Comparison of ENCODE assay signal across 33 cellular contexts in genomic region chr20:46832555-46832954, GRCh38.
"Had no signal": no experiment of that assay in that cellular context is flagged by ENCODE, and none has a peak within 500 bp of the region (broad histone marks: within the 10 kb centered on the region; RNA-seq: fewer than 3 reads in every experiment).

No MANE protein-coding gene starts in this region.

- ATAC-seq: activated CD8-positive, alpha-beta memory T cell treated with anti-CD3 and anti-CD28 coated beads, Interleukin-2, amount 10 ng/mL, durations not matched to agents 7 days and 5 days; activated naive CD8-positive, alpha-beta T cell treated with anti-CD3 and anti-CD28 coated beads, Interleukin-2, amount 50 U/mL, for 24 hours; PC-3 had no signal

- H3K4me1 Mint-ChIP-seq: activated B cell treated with CpG ODN at 0.5 μM for 24 hours; activated CD8-positive, alpha-beta memory T cell treated with anti-CD3 and anti-CD28 coated beads, Interleukin-2, amount 10 ng/mL, durations not matched to agents 7 days and 5 days; activated naive CD4-positive, alpha-beta T cell treated with anti-CD3 and anti-CD28 coated beads, Interleukin-2, amount 10 ng/mL, durations not matched to agents 7 days and 5 days; activated naive CD8-positive, alpha-beta T cell treated with anti-CD3 and anti-CD28 coated beads, Interleukin-2, amount 50 U/mL, for 24 hours; brain had no signal

- H3K4me3 Mint-ChIP-seq: activated B cell treated with CpG ODN at 0.5 μM for 24 hours; activated CD4-positive, alpha-beta memory T cell treated with anti-CD3 and anti-CD28 coated beads for 36 hours; activated CD8-positive, alpha-beta memory T cell treated with anti-CD3 and anti-CD28 coated beads, Interleukin-2, amount 10 ng/mL, durations not matched to agents 7 days and 5 days; activated naive CD4-positive, alpha-beta T cell treated with anti-CD3 and anti-CD28 coated beads, Interleukin-2, amount 10 ng/mL, durations not matched to agents 7 days and 5 days; activated naive CD8-positive, alpha-beta T cell; activated naive CD8-positive, alpha-beta T cell treated with anti-CD3 and anti-CD28 coated beads, Interleukin-2, amount 50 U/mL, for 24 hours; brain had no signal

- H3K36me3 ChIP-seq: Peyer's patch, SJSA1 had no signal

- H3K9me3 ChIP-seq: Peyer's patch, SJSA1 had no signal

- DNase-seq: activated B cell treated with CpG ODN at 0.5 μM for 24 hours; activated CD4-positive, alpha-beta memory T cell treated with anti-CD3 and anti-CD28 coated beads for 36 hours; activated CD4-positive, alpha-beta T cell treated with anti-CD3 and anti-CD28 coated beads for 4 hours; activated CD4-positive, alpha-beta T cell treated with anti-CD3 and anti-CD28 coated beads, Interleukin-2, amount 50 U/mL, for 1 hour; activated CD4-positive, CD25-positive, alpha-beta regulatory T cell treated with anti-CD3 and anti-CD28 coated beads, Interleukin-2, amount 50 U/mL, for 72 hours; activated CD8-positive, alpha-beta memory T cell treated with anti-CD3 and anti-CD28 coated beads for 24 hours; activated CD8-positive, alpha-beta memory T cell treated with anti-CD3 and anti-CD28 coated beads, Interleukin-2, amount 10 ng/mL, durations not matched to agents 7 days and 5 days; activated CD8-positive, alpha-beta memory T cell treated with anti-CD3 and anti-CD28 coated beads, Interleukin-2, amount 50 U/mL, for 48 hours; activated effector memory CD4-positive, alpha-beta T cell treated with Interleukin-2 at 50 U/mL for 16 hours; activated naive CD4-positive, alpha-beta T cell treated with anti-CD3 and anti-CD28 coated beads, Interleukin-2, amount 10 ng/mL, durations not matched to agents 7 days and 5 days; activated naive CD8-positive, alpha-beta T cell treated with anti-CD3 and anti-CD28 coated beads, Interleukin-2, amount 50 U/mL, for 24 hours; activated T-cell treated with anti-CD3 and anti-CD28 coated beads, Interleukin-2, amount 50 U/mL, for 48 hours; anterior cingulate cortex; caudate nucleus; cerebellar nuclear complex; NCI-H1105; NCI-H1417 treated with DMSO at 0.1 percent for 48 hours; NCI-H187 treated with DMSO at 0.1 percent for 48 hours; NCI-H2081 treated with DMSO at 0.1 percent for 48 hours; NCI-H226; NCI-H524 treated with DMSO at 0.1 percent for 48 hours; PC-3; Peyer's patch; RPMI8226; SHP77 treated with DMSO at 0.1 percent for 48 hours; SW 1271; T-helper 1 cell; T-helper 2 cell; T-helper 9 cell had no signal

- H3K9me3 Mint-ChIP-seq: activated B cell treated with CpG ODN at 0.5 μM for 24 hours; activated naive CD4-positive, alpha-beta T cell treated with anti-CD3 and anti-CD28 coated beads, Interleukin-2, amount 10 ng/mL, durations not matched to agents 7 days and 5 days; activated naive CD8-positive, alpha-beta T cell treated with anti-CD3 and anti-CD28 coated beads, Interleukin-2, amount 50 U/mL, for 24 hours had no signal

- H3K4me3 ChIP-seq: Peyer's patch, SJSA1 had no signal

- H3K27ac Mint-ChIP-seq: activated B cell treated with CpG ODN at 0.5 μM for 24 hours; activated CD4-positive, alpha-beta memory T cell treated with anti-CD3 and anti-CD28 coated beads for 36 hours; activated CD8-positive, alpha-beta memory T cell treated with anti-CD3 and anti-CD28 coated beads, Interleukin-2, amount 10 ng/mL, durations not matched to agents 7 days and 5 days; activated naive CD4-positive, alpha-beta T cell treated with anti-CD3 and anti-CD28 coated beads, Interleukin-2, amount 10 ng/mL, durations not matched to agents 7 days and 5 days; activated naive CD8-positive, alpha-beta T cell; activated naive CD8-positive, alpha-beta T cell treated with anti-CD3 and anti-CD28 coated beads, Interleukin-2, amount 50 U/mL, for 24 hours; brain had no signal

- H3K36me3 Mint-ChIP-seq: activated CD4-positive, alpha-beta memory T cell treated with anti-CD3 and anti-CD28 coated beads for 36 hours; activated CD8-positive, alpha-beta memory T cell treated with anti-CD3 and anti-CD28 coated beads, Interleukin-2, amount 10 ng/mL, durations not matched to agents 7 days and 5 days; activated naive CD4-positive, alpha-beta T cell treated with anti-CD3 and anti-CD28 coated beads, Interleukin-2, amount 10 ng/mL, durations not matched to agents 7 days and 5 days; activated naive CD8-positive, alpha-beta T cell; brain had no signal

- H3K4me1 ChIP-seq: Peyer's patch had no signal

- H3K27me3 ChIP-seq: Peyer's patch, SJSA1 had no signal

- H3K27ac ChIP-seq: Peyer's patch, SJSA1, VCaP had no signal
